8 cellular contexts compared by ENCODE assay signal in the genomic region with DNA sequence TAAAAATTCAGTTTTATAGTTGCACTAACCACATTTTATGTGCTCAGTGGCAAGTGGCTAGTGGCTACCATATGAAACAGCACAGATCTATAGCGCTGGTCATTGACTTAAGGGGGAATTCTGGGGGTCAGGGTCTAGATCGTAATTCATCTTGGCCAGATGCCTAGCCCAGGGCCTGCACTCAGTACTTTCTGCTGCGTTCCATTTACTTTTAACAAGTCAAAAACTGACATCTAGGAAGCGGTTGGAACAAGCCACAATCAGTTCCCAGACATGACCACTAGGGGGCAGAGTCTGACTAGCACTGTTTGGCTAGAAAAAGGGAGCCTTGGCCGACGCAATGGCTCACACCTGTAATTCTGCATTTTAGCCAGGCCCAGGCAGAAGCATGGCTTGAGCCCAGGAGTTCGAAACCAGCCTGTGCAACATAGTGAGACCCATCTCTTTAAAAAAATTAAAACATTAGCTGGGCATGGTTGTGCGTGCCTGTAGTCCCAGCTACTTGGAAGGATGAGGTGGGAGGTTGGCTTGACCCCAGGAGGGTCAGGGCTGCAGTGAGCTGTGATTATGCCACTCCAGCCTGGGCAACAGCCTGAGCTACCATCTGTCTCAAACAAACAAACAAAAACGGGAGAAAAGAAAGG. TPM values are rescaled to one million over a fixed set of nuclear protein-coding genes. Genes with fewer than 3 reads are reported as not detected.
A peak's percentile ranks its signal among the peaks of the same experiment; 100 is the strongest.
DNase-seq lines count a peak whose midpoint lies in the region; ATAC-seq and TF ChIP-seq lines count a peak whose summit lies in the region.

No MANE protein-coding gene starts in this region.

- H3K4me3 ChIP-seq in CD4-positive, alpha-beta memory T cell (ENCODE audit: low read length in 2 of 2) = no peak overlapping the region
- no peak overlapping the region for H3K4me3 ChIP-seq in PC-9
- no peak overlapping the region for H3K4me3 ChIP-seq in fibroblast of lung (replicated peaks in 1 of 4; ENCODE audit: control extremely low read depth in 1 of 4, insufficient read depth in 1 of 4, low read depth in 3 of 4, low read length in 4 of 4)
- no peak overlapping the region for H3K4me3 ChIP-seq in neural cell (ENCODE audit: low read length)
- H3K4me3 ChIP-seq in stomach = no peak overlapping the region

- H2AFZ ChIP-seq in PC-9 (no peak overlapping the region), fibroblast of lung (ENCODE audit: low read length) (no peak overlapping the region), neural cell (ENCODE audit: low read depth, low read length) (no peak overlapping the region)

- H3K9me2 ChIP-seq in PC-9 (ENCODE audit: insufficient read depth) (no peaks in the 10 kb centered on the region), neural cell (ENCODE audit: insufficient read depth, low read length) (no peaks in the 10 kb centered on the region)

- no peak for TF ChIP-seq POLR2A in stomach (IDR thresholded peaks at IDR 0.05)

- POLR2A ChIA-PET in CD4-positive, alpha-beta memory T cell (lab: Charles Lee; ENCODE audit: partially characterized antibody) = interaction anchor here (0.9 to 1.9 kb wide), 12 partner anchors 9 to 105 kb away, joined by 3 to 12 read pairs (median 4); a partner anchor contains a TSS
- POLR2A ChIA-PET in PC-9 (lab: Charles Lee; ENCODE audit: unreplicated experiment) = interaction anchor here (0.7 kb wide), 1 partner anchor 117 kb away, joined by 3 read pairs; no protein-coding TSS in a partner anchor

- no peaks in the 10 kb centered on the region for H3K27me3 ChIP-seq in CD4-positive, alpha-beta memory T cell (ENCODE audit: insufficient read depth, low read length)
- H3K27me3 ChIP-seq in PC-9 (ENCODE audit: insufficient read depth, low read depth) (no peaks in the 10 kb centered on the region), fibroblast of lung (ENCODE audit: control insufficient read depth, insufficient read depth, low read length) (no peaks in the 10 kb centered on the region), neural cell (ENCODE audit: insufficient read depth, low read depth, low read length) (no peaks in the 10 kb centered on the region), stomach (no peaks in the 10 kb centered on the region)

- no TSS peak for BruUV-seq in PC-9 (replicated peaks; lab: Mats Ljungman, UMichigan)

- TF ChIP-seq EP300 in neural cell (conservative IDR thresholded peaks at IDR 0.05; ENCODE audit: poor library complexity, severe bottlenecking) (no peak), stomach (IDR thresholded peaks at IDR 0.05) (no peak)

- TF ChIP-seq CTCF in PC-9 (conservative IDR thresholded peaks at IDR 0.05) = peak; percentile 97
- peak; percentile 96 to 98 for TF ChIP-seq CTCF in fibroblast of lung (conservative IDR thresholded peaks at IDR 0.05 in 1 of 2, IDR thresholded peaks at IDR 0.05 in 1 of 2; ENCODE audit: low read depth in 1 of 2, low read length in 2 of 2)
- TF ChIP-seq CTCF in neural cell (IDR thresholded peaks at IDR 0.05; ENCODE audit: poor library complexity, severe bottlenecking) = peak; percentile 94
- TF ChIP-seq CTCF in stomach (IDR thresholded peaks at IDR 0.05) = peak in 6 of 7 experiments; percentile 87 to 99 (median 98)

- peak overlapping the region; percentile 33; the same call in 1 of the 2 replicates for H3K4me2 ChIP-seq in PC-9
- peak overlapping the region; percentile 32 for H3K4me2 ChIP-seq in fibroblast of lung (ENCODE audit: extremely low read depth, insufficient read depth, low read length)
- H3K4me2 ChIP-seq in neural cell (ENCODE audit: low read length) = no peak overlapping the region

- H3K4me3 Mint-ChIP-seq in CD4-positive, alpha-beta memory T cell = no peak overlapping the region

- H3K4me1 ChIP-seq in CD4-positive, alpha-beta memory T cell (ENCODE audit: insufficient read depth, low read length) = peaks cover 8% of the 10 kb centered on the region
- H3K4me1 ChIP-seq in PC-9 (replicated peaks; ENCODE audit: insufficient read depth) (peaks cover 34% of the 10 kb centered on the region), fibroblast of lung (ENCODE audit: control insufficient read depth, extremely low read depth, insufficient read depth, low read length) (peaks cover 4% of the 10 kb centered on the region), stomach (peaks cover 8 to 31% (median 22%) of the 10 kb centered on the region in 4 donors)

- TF ChIP-seq RAD21 in neural cell (conservative IDR thresholded peaks at IDR 0.05) = peak; percentile 91

- H3K79me2 ChIP-seq in PC-9 (ENCODE audit: low read depth) (no peaks in the 10 kb centered on the region), fibroblast of lung (ENCODE audit: control insufficient read depth, insufficient read depth, low read length) (no peaks in the 10 kb centered on the region), neural cell (replicated peaks; ENCODE audit: insufficient read depth, low read length) (no peaks in the 10 kb centered on the region)

- peak overlapping the region; percentile 7 to 91 (median 39) for H3K27ac Mint-ChIP-seq in CD4-positive, alpha-beta memory T cell

- no peaks in the 10 kb centered on the region for H3K27me3 Mint-ChIP-seq in CD4-positive, alpha-beta memory T cell

- no peaks in the 10 kb centered on the region for H3K36me3 ChIP-seq in CD4-positive, alpha-beta memory T cell (ENCODE audit: insufficient read depth, low read length)
- H3K36me3 ChIP-seq in PC-9 (ENCODE audit: low read depth) (no peaks in the 10 kb centered on the region), fibroblast of lung (ENCODE audit: control insufficient read depth, insufficient read depth, low read length) (no peaks in the 10 kb centered on the region), neural cell (ENCODE audit: insufficient read depth, low read length) (no peaks in the 10 kb centered on the region), stomach (no peaks in the 10 kb centered on the region)

- peak; percentile 87 for ATAC-seq in GM21528 (IDR thresholded peaks at IDR 0.05; ENCODE audit: low FRiP score, unreplicated experiment)

- peaks cover 35% of the 10 kb centered on the region for H3F3A ChIP-seq in PC-9 (ENCODE audit: insufficient read depth, low read depth)
- H3F3A ChIP-seq in neural cell (ENCODE audit: insufficient read depth, low read length, poor library complexity, severe bottlenecking) = no peaks in the 10 kb centered on the region

- intact Hi-C loops in CD4-positive, alpha-beta memory T cell (cut with micrococcal nuclease) = loop anchor here (1.0 kb wide), 7 partner anchors 15 to 347 kb away; a partner anchor contains a TSS
- intact Hi-C loops in PC-9 (cut with micrococcal nuclease; ENCODE audit: unreplicated experiment) (loop anchor here (1.0 kb wide), 4 partner anchors 22 to 95 kb away; a partner anchor contains a TSS), stomach (cut with DNase I; ENCODE audit: low total_unique reads) (loop anchor here (10.0 kb wide), 1 partner anchor 94 kb away; a partner anchor contains a TSS)

- H3K36me3 Mint-ChIP-seq in CD4-positive, alpha-beta memory T cell = no peaks in the 10 kb centered on the region

- no peaks in the 10 kb centered on the region for H3K9me3 Mint-ChIP-seq in CD4-positive, alpha-beta memory T cell

- CTCF ChIA-PET in CD4-positive, alpha-beta memory T cell (lab: Charles Lee; ENCODE audit: partially characterized antibody) = interaction anchor here (0.6 to 3.9 kb wide), 28 partner anchors 9 to 547 kb away, joined by 3 to 136 read pairs (median 4); a partner anchor contains a TSS
- CTCF ChIA-PET in PC-9 (lab: Charles Lee) = interaction anchor here (2.2 kb wide), 1 partner anchor 55 kb away, joined by 7 read pairs; a partner anchor contains a TSS

- H3K4me1 Mint-ChIP-seq in CD4-positive, alpha-beta memory T cell = peaks cover 3 to 8% (median 5%) of the 10 kb centered on the region in 4 donors

- H3K9me3 ChIP-seq in CD4-positive, alpha-beta memory T cell (ENCODE audit: control insufficient read depth in 1 of 2, low read length in 2 of 2) = no peaks in the 10 kb centered on the region
- H3K9me3 ChIP-seq in PC-9 (ENCODE audit: insufficient read depth, low read depth) = no peaks in the 10 kb centered on the region
- H3K9me3 ChIP-seq in fibroblast of lung (ENCODE audit: control insufficient read depth, insufficient read depth, low read depth, low read length) = no peaks in the 10 kb centered on the region
- H3K9me3 ChIP-seq in neural cell (ENCODE audit: low read length) = no peaks in the 10 kb centered on the region
- H3K9me3 ChIP-seq in stomach = no peaks in the 10 kb centered on the region

- WGBS in stomach, 5 donors = 6 to 9% (median 8%) methylated on average over 9 of the region's 9 CpGs

- H4K20me1 ChIP-seq in PC-9 (ENCODE audit: insufficient read depth) = no peaks in the 10 kb centered on the region
- H4K20me1 ChIP-seq in fibroblast of lung (ENCODE audit: control insufficient read depth, extremely low read depth, insufficient read depth, low read length) = no peaks in the 10 kb centered on the region
- no peaks in the 10 kb centered on the region for H4K20me1 ChIP-seq in neural cell (ENCODE audit: insufficient read depth)

- peak; percentile 83 to 87 (median 84) for DNase-seq in CD4-positive, alpha-beta memory T cell
- DNase-seq in LHCN-M2 (ENCODE audit: low read depth) (peak; percentile 77), PC-9 (peak; percentile 73 to 81), activated T-cell treated with anti-CD3 and anti-CD28 coated beads for 4 hours (peak; percentile 85), fibroblast of lung (ENCODE audit: low read depth in 2 of 2) (peak; percentile 61 to 83), stomach (peak; percentile 93)

- H3K27ac ChIP-seq in CD4-positive, alpha-beta memory T cell (ENCODE audit: low read depth, low read length) = no peak overlapping the region
- H3K27ac ChIP-seq in PC-9 (no peak overlapping the region), fibroblast of lung (ENCODE audit: insufficient read depth, low read length) (no peak overlapping the region), neural cell (ENCODE audit: low read length) (no peak overlapping the region), stomach (peak overlapping the region in 3 of 5 donors; percentile 23 to 69 (median 52))

- no peak overlapping the region for H3K9ac ChIP-seq in fibroblast of lung (ENCODE audit: insufficient read depth, low read length)
- no peak overlapping the region for H3K9ac ChIP-seq in neural cell (ENCODE audit: low read length)

RNA-seq across cellular contexts. Expression of a gene that starts 9.0 kb away (rescaled TPM):
- 100 to 1,000 TPM; 140 to 144 TPM for total RNA-seq in CD4-positive, alpha-beta memory T cell
- 100 to 1,000 TPM; 176 to 220 TPM for polyA plus RNA-seq in CD4-positive, alpha-beta memory T cell
- total RNA-seq in LHCN-M2 (2014; rRNA removed) = 148 and 158 TPM in 2 replicates
- 192 TPM for polyA plus RNA-seq in LHCN-M2 (2012)
- 172 and 187 TPM in 2 replicates for total RNA-seq in PC-9 (2021)
- 168 and 235 TPM in 2 replicates for total RNA-seq in fibroblast of lung
- polyA plus RNA-seq in fibroblast of lung = 170 and 181 TPM in 2 replicates
- polyA plus RNA-seq in fibroblast of lung (2012) = 165 and 172 TPM in 2 replicates
- 475 and 604 TPM in 2 replicates for polyA minus RNA-seq in fibroblast of lung (ENCODE audit: low replicate concordance)
- not detected in 2 replicates for polyA plus RNA-seq in neural cell
- polyA minus RNA-seq in neural cell = not detected in 2 replicates
- total RNA-seq in stomach = 100 to 1,000 TPM; 103 to 318 (median 223) TPM
- polyA plus RNA-seq in stomach = 100 to 1,000 TPM in 1 of 3 donors, 10 to 100 TPM in 2; 94.6 to 119 (median 97.9) TPM

RNA-seq across cellular contexts. Expression of a gene that starts 31.0 kb away (rescaled TPM):
- total RNA-seq in CD4-positive, alpha-beta memory T cell = 10 to 100 TPM; 31.1 to 33.6 TPM
- 100 to 1,000 TPM in 1 of 2 donors, 10 to 100 TPM in 1; 84.3 to 101 TPM for polyA plus RNA-seq in CD4-positive, alpha-beta memory T cell
- total RNA-seq in LHCN-M2 (2014; rRNA removed) (39.6 and 54.2 TPM in 2 replicates), PC-9 (2021) (94.7 and 102 TPM in 2 replicates), fibroblast of lung (21.3 and 27.7 TPM in 2 replicates), stomach (100 to 1,000 TPM in 2 of 5 donors, 10 to 100 TPM in 3; 35.1 to 121 (median 76.9) TPM)
- polyA plus RNA-seq in LHCN-M2 (2012) = 117 TPM
- polyA plus RNA-seq in fibroblast of lung (29.1 and 32.8 TPM in 2 replicates), neural cell (52.1 and 59.7 TPM in 2 replicates), stomach (100 to 1,000 TPM; 114 to 116 (median 114) TPM)
- 60.5 and 71.5 TPM in 2 replicates for polyA plus RNA-seq in fibroblast of lung (2012)
- polyA minus RNA-seq in fibroblast of lung (ENCODE audit: low replicate concordance) (55.2 and 112 TPM in 2 replicates), neural cell (15.8 and 21.5 TPM in 2 replicates)

RNA-seq across cellular contexts. Expression of a gene that starts 31.4 kb away (rescaled TPM):
- 10 to 100 TPM; 66.2 to 66.3 TPM for total RNA-seq in CD4-positive, alpha-beta memory T cell
- 100 to 1,000 TPM in 1 of 2 donors, 10 to 100 TPM in 1; 78.9 to 101 TPM for polyA plus RNA-seq in CD4-positive, alpha-beta memory T cell
- total RNA-seq in LHCN-M2 (2014; rRNA removed) (168 and 170 TPM in 2 replicates), PC-9 (2021) (126 and 165 TPM in 2 replicates), fibroblast of lung (110 and 139 TPM in 2 replicates), stomach (100 to 1,000 TPM in 4 of 5 donors, 10 to 100 TPM in 1; 82.6 to 218 (median 173) TPM)
- polyA plus RNA-seq in LHCN-M2 (2012) = 96.2 TPM
- polyA plus RNA-seq in fibroblast of lung (53.1 and 60.4 TPM in 2 replicates), neural cell (249 and 337 TPM in 2 replicates), stomach (100 to 1,000 TPM in 1 of 3 donors, 10 to 100 TPM in 2; 85.9 to 183 (median 88.9) TPM)
- polyA plus RNA-seq in fibroblast of lung (2012) = 67.3 and 91.0 TPM in 2 replicates
- polyA minus RNA-seq in fibroblast of lung (ENCODE audit: low replicate concordance) (54.7 and 74.9 TPM in 2 replicates), neural cell (89.3 and 106 TPM in 2 replicates)

RNA-seq across cellular contexts. Expression of a gene that starts 40.5 kb away (rescaled TPM):
- 1 to 10 TPM; 1.0 to 1.2 TPM for total RNA-seq in CD4-positive, alpha-beta memory T cell
- under 1 TPM; 0.17 to 0.32 TPM for polyA plus RNA-seq in CD4-positive, alpha-beta memory T cell
- total RNA-seq in LHCN-M2 (2014; rRNA removed) = 0.06 TPM in 1 of 2 replicates, not detected in the other
- 0.07 TPM for polyA plus RNA-seq in LHCN-M2 (2012)
- 0.20 and 0.22 TPM in 2 replicates for total RNA-seq in PC-9 (2021)
- total RNA-seq in fibroblast of lung = under 0.01 TPM in 1 of 2 replicates, not detected in the other
- polyA plus RNA-seq in fibroblast of lung = 0.02 TPM in 1 of 2 replicates, not detected in the other
- 0.08 TPM in 1 of 2 replicates, not detected in the other for polyA plus RNA-seq in fibroblast of lung (2012)
- not detected in 2 replicates for polyA minus RNA-seq in fibroblast of lung (ENCODE audit: low replicate concordance)
- not detected in 2 replicates for polyA plus RNA-seq in neural cell
- 0.46 and 0.49 TPM in 2 replicates for polyA minus RNA-seq in neural cell
- 1 to 10 TPM in 3 of 5 donors, under 1 TPM in 2; 0.45 to 4.8 (median 1.1) TPM for total RNA-seq in stomach
- polyA plus RNA-seq in stomach = 1 to 10 TPM; 1.8 to 2.7 (median 2.6) TPM

RNA-seq across cellular contexts. Expression of a gene that starts 55.4 kb away (rescaled TPM):
- not detected for total RNA-seq in CD4-positive, alpha-beta memory T cell
- polyA plus RNA-seq in CD4-positive, alpha-beta memory T cell = not detected
- not detected in 2 replicates for total RNA-seq in LHCN-M2 (2014; rRNA removed)
- polyA plus RNA-seq in LHCN-M2 (2012) = not detected
- 1.1 and 2.4 TPM in 2 replicates for total RNA-seq in PC-9 (2021)
- under 0.01 and 0.17 TPM in 2 replicates for total RNA-seq in fibroblast of lung
- polyA plus RNA-seq in fibroblast of lung = not detected in 2 replicates
- not detected in 2 replicates for polyA plus RNA-seq in fibroblast of lung (2012)
- polyA minus RNA-seq in fibroblast of lung (ENCODE audit: low replicate concordance) = not detected in 2 replicates
- not detected in 2 replicates for polyA plus RNA-seq in neural cell
- polyA minus RNA-seq in neural cell = 1.2 TPM in 1 of 2 replicates, not detected in the other
- not detected for total RNA-seq in stomach
- polyA plus RNA-seq in stomach = under 1 TPM; 0.18 to 0.62 (median 0.31) TPM

Comparison
In these comparisons a context has a peak if more than half of its experiments do, and no peak if none do; other contexts are left out.
1. H3K27ac ChIP-seq: peak in stomach (3 of 5); none in CD4-positive, alpha-beta memory T cell (single experiment), PC-9 (single experiment), fibroblast of lung (single experiment) and neural cell (single experiment).
2. Peak in every context shown above with its lines, with median percentiles within 50 percentile points of each other: DNase-seq and CTCF ChIP-seq.